Comparison of ENCODE assay signal across 8 cellular contexts in the genomic region with DNA sequence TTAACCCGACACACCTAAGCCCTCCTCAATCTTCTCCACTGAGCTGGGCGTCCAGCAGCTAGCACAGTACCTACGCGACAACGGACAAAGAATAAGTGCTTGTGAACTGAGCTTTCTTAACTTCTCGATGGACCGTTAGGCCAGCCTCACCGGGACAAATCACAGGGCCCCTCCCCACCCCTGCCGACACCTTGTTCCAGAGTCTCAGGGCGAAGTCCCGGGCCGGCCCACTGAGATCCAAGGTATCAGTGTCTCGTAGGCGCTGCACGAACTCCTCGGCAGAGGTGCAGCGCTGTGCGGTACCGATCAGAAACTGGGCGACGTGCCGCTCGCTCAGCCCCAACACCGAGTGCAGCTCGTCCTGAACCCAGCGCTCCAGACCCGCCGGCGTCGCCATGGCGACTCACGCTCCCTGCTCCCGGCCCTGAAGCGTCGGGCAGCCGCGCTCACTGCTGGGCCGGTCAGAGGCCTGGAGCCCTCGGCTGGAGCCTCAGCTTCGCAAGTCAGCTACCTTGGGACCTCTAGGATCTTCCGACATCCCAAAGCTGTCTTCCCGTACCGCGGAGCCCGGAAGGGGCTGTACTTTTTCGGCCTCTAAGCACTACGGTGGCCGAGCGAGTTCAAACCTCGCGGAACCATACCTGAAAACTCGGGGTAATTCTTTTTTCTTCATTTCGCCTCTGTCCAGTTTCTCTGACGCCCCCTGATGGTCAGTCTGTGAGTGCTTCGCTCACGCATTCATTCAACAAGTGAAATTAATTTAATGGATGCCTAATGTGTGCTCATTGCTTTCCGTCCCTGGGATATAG. TPM values are rescaled to one million over a fixed set of nuclear protein-coding genes. Genes with fewer than 3 reads are reported as not detected.
DNase-seq lines count a peak whose midpoint lies in the region; ATAC-seq and TF ChIP-seq lines count a peak whose summit lies in the region.

A gene (minus strand): TSS at position 562 of the 809 bp plus-strand sequence. CDS start 165 bp downstream, at position 397.

- H3K9me3 ChIP-seq in colonic mucosa: no peaks in the 10 kb centered on the region

- H3K4me3 ChIP-seq in AG10803 (ENCODE audit: low read length): peak within 1 kb of the TSS; percentile 96
- H3K4me3 ChIP-seq in colonic mucosa: peak within 1 kb of the TSS; percentile 96

- H3K27me3 ChIP-seq in colonic mucosa: no peaks in the 10 kb centered on the region
- no peaks in the 10 kb centered on the region for H3K27me3 ChIP-seq in layer of hippocampus (ENCODE audit: control insufficient read depth, insufficient read depth, low read length)

- peak within 1 kb of the TSS; percentile 75 for H3K27ac ChIP-seq in colonic mucosa
- H3K27ac ChIP-seq in layer of hippocampus (ENCODE audit: low read depth, low read length): peak within 1 kb of the TSS; percentile 58

- H3K36me3 ChIP-seq in colonic mucosa: peaks cover 11% of the 10 kb centered on the region

- peaks cover 9% of the 10 kb centered on the region for H3K4me1 ChIP-seq in colonic mucosa

- H3K9ac ChIP-seq in colonic mucosa (ENCODE audit: low read depth in 2 of 2, low read length in 2 of 2): peak within 1 kb of the TSS; percentile 85 to 96

- peak; percentile 99 for DNase-seq in AG10803 (ENCODE audit: low read depth)
- peak; percentile 88 to 96 for DNase-seq in NCI-H524 (lab: John Stamatoyannopoulos, UW)
- peak; percentile 94 for DNase-seq in activated CD4-positive, alpha-beta T cell treated with anti-CD3 and anti-CD28 coated beads for 48 hours
- peak; percentile 98 for DNase-seq in colonic mucosa
- peak; percentile 82 to 87 for DNase-seq in stimulated activated CD4-positive, alpha-beta T cell treated with anti-CD3 and anti-CD28 coated beads, Interleukin-1b, Interleukin-23, amount 100 ng/mL, for 4 hours (ENCODE audit: low read depth in 2 of 2)

- intact Hi-C loops in colonic mucosa (cut with DNase I): loop anchor here (2.0 to 5.0 kb wide), 2 partner anchors 46 to 190 kb away; a partner anchor contains a TSS

- ATAC-seq in GM19023 (IDR thresholded peaks at IDR 0.05; ENCODE audit: unreplicated experiment) (peak; percentile 56), HG03378 (IDR thresholded peaks at IDR 0.05; ENCODE audit: unreplicated experiment) (peak; percentile 80)

- TF ChIP-seq CTCF in AG10803 (conservative IDR thresholded peaks at IDR 0.05; ENCODE audit: low read length) (peak; percentile 88), colonic mucosa (IDR thresholded peaks at IDR 0.05) (peak; percentile 83)

RNA-seq across cellular contexts. Expression of the gene that starts here (rescaled TPM):
- total RNA-seq in colonic mucosa: 10 to 100 TPM; 25.9 to 35.1 TPM

Comparison
In these comparisons a context has a peak if more than half of its experiments do, and no peak if none do; other contexts are left out.
1. Peak in every context shown above with its lines: DNase-seq, ATAC-seq, H3K4me3 ChIP-seq and H3K27ac ChIP-seq.